ENCODE assay signal across 8 cellular contexts in genomic region chr16:30535106-30535776, GRCh38. TPM values are rescaled to one million over a fixed set of nuclear protein-coding genes. Genes with fewer than 3 reads are reported as not detected.
A peak's percentile ranks its signal among the peaks of the same experiment; 100 is the strongest.
DNase-seq lines count a peak whose midpoint lies in the region; ATAC-seq and TF ChIP-seq lines count a peak whose summit lies in the region.

No MANE protein-coding gene starts in this region.

- no peaks in the 10 kb centered on the region for H3K27me3 Mint-ChIP-seq in activated T-cell treated with anti-CD3 and anti-CD28 coated beads, Interleukin-2, amount 50 U/mL, for 72 hours (ENCODE audit: low read depth)

- H2AK5ac ChIP-seq in mesenchymal stem cell (ENCODE audit: low read length, severe bottlenecking) = peak overlapping the region; percentile 70

- ATAC-seq in activated T-cell treated with anti-CD3 and anti-CD28 coated beads, Interleukin-2, amount 50 U/mL, for 72 hours (replicated peaks in 1 of 2) = peak; percentile 16 to 21
- ATAC-seq in HG02938 (IDR thresholded peaks at IDR 0.05; ENCODE audit: unreplicated experiment) = no peak

- H4K91ac ChIP-seq in mesenchymal stem cell (ENCODE audit: low read length) = peak overlapping the region; percentile 56

- H3K4me2 ChIP-seq in mesenchymal stem cell (ENCODE audit: low read length, poor library complexity, severe bottlenecking) = peak overlapping the region; percentile 61

- peaks cover 6 to 19% of the 10 kb centered on the region in 2 donors for H3K36me3 Mint-ChIP-seq in activated T-cell treated with anti-CD3 and anti-CD28 coated beads, Interleukin-2, amount 50 U/mL, for 72 hours (ENCODE audit: insufficient read depth in 2 of 2)

- peaks cover 18% of the 10 kb centered on the region for H3K4me1 ChIP-seq in mesenchymal stem cell (ENCODE audit: control insufficient read depth, insufficient read depth, low read depth, low read length)
- no peaks in the 10 kb centered on the region for H3K4me1 ChIP-seq in uterus

- H2BK120ac ChIP-seq in mesenchymal stem cell (ENCODE audit: low read depth, low read length) = peak overlapping the region; percentile 87

- peak overlapping the region; percentile 75 to 86 for H3K18ac ChIP-seq in mesenchymal stem cell (ENCODE audit: low read depth in 1 of 2, low read length in 2 of 2)

- H3K36me3 ChIP-seq in mesenchymal stem cell (ENCODE audit: control insufficient read depth in 1 of 2, insufficient read depth in 2 of 2, low read depth in 1 of 2, low read length in 2 of 2) (peaks cover 12 to 24% of the 10 kb centered on the region in 2 experiments), uterus (no peaks in the 10 kb centered on the region)

- peak overlapping the region in 1 of 2 experiments; percentile 18 for H2BK12ac ChIP-seq in mesenchymal stem cell (ENCODE audit: low read length in 2 of 2)

- H3K4ac ChIP-seq in mesenchymal stem cell (ENCODE audit: low read depth in 1 of 2, low read length in 2 of 2) = peak overlapping the region; percentile 49 to 90

- H3K9me3 Mint-ChIP-seq in activated T-cell treated with anti-CD3 and anti-CD28 coated beads, Interleukin-2, amount 50 U/mL, for 72 hours = no peaks in the 10 kb centered on the region

- no peak overlapping the region for H3K14ac ChIP-seq in mesenchymal stem cell (ENCODE audit: low read length in 2 of 2)

- H3K27me3 ChIP-seq in mesenchymal stem cell (ENCODE audit: control insufficient read depth in 1 of 2, insufficient read depth in 1 of 2, low read length in 2 of 2) = no peaks in the 10 kb centered on the region
- no peaks in the 10 kb centered on the region for H3K27me3 ChIP-seq in uterus

- peak overlapping the region; percentile 36 for H2AFZ ChIP-seq in mesenchymal stem cell (ENCODE audit: low read depth, low read length)

- WGBS in mesenchymal stem cell = 21% methylated on average over 18 of the region's 18 CpGs

- H3K79me1 ChIP-seq in mesenchymal stem cell (replicated peaks; ENCODE audit: low read length, poor library complexity, severe bottlenecking) = peaks cover 18% of the 10 kb centered on the region

- H3K9me3 ChIP-seq in mesenchymal stem cell (ENCODE audit: control insufficient read depth, low read length) = no peaks in the 10 kb centered on the region
- no peaks in the 10 kb centered on the region for H3K9me3 ChIP-seq in uterus

- peak overlapping the region; percentile 95 to 99 for H3K4me3 Mint-ChIP-seq in activated T-cell treated with anti-CD3 and anti-CD28 coated beads, Interleukin-2, amount 50 U/mL, for 72 hours

- peak overlapping the region; percentile 66 for H2BK5ac ChIP-seq in mesenchymal stem cell (ENCODE audit: low read depth, low read length, poor library complexity, severe bottlenecking)

- peak overlapping the region; percentile 54 for H3K27ac ChIP-seq in mesenchymal stem cell (ENCODE audit: low read length, poor library complexity, severe bottlenecking)
- H3K27ac ChIP-seq in uterus = peak overlapping the region; percentile 91 to 96

- peak overlapping the region; percentile 100 for H4K8ac ChIP-seq in mesenchymal stem cell (ENCODE audit: low read length)

- intact Hi-C loops in uterus (cut with DNase I; ENCODE audit: low total_unique reads) = no loop called here

- no peak overlapping the region for H3K23ac ChIP-seq in mesenchymal stem cell (ENCODE audit: low read length in 2 of 2)

- H2BK15ac ChIP-seq in mesenchymal stem cell (ENCODE audit: low read depth, poor library complexity, severe bottlenecking) = no peak overlapping the region

- no peak for DNase-seq in activated T-cell treated with anti-CD3 and anti-CD28 coated beads, Interleukin-2, amount 50 U/mL, for 72 hours
- no peak for DNase-seq in activated T-cell treated with anti-CD3 and anti-CD28 coated beads, Interleukin-2, amount 50 U/mL, for 1 hour
- DNase-seq in LNCaP clone FGC (ENCODE audit: low read depth) (no peak), choroid plexus epithelial cell (ENCODE audit: low read depth) (peak; percentile 36), mesenchymal stem cell (no peak), uterus (no peak), DMS 273 treated with DMSO at 0.1 percent for 48 hours (lab: John Stamatoyannopoulos, UW) (no peak)

- H3K4me1 Mint-ChIP-seq in activated T-cell treated with anti-CD3 and anti-CD28 coated beads, Interleukin-2, amount 50 U/mL, for 72 hours (ENCODE audit: low read depth) = peaks cover 54% of the 10 kb centered on the region

- H3K4me3 ChIP-seq in LNCaP clone FGC (ENCODE audit: low read depth, low read length) (peak overlapping the region; percentile 72), choroid plexus epithelial cell (ENCODE audit: low read depth, low read length) (peak overlapping the region; percentile 77), mesenchymal stem cell (ENCODE audit: insufficient read depth in 1 of 2, low read depth in 1 of 2, low read length in 2 of 2) (peak overlapping the region; percentile 55 to 89), uterus (peak overlapping the region; percentile 51 to 81)

- no peak for TF ChIP-seq POLR2A in uterus (IDR thresholded peaks at IDR 0.05)

- peak overlapping the region; percentile 98 for H3K27ac Mint-ChIP-seq in activated T-cell treated with anti-CD3 and anti-CD28 coated beads, Interleukin-2, amount 50 U/mL, for 72 hours

- TF ChIP-seq CTCF in LNCaP clone FGC (IDR thresholded peaks at IDR 0.05; ENCODE audit: control insufficient read depth, extremely low read depth, insufficient read depth) (no peak), choroid plexus epithelial cell (conservative IDR thresholded peaks at IDR 0.05; ENCODE audit: low read depth, low read length) (no peak), uterus (IDR thresholded peaks at IDR 0.05) (no peak)

- H3K9ac ChIP-seq in mesenchymal stem cell (ENCODE audit: low read length) = peak overlapping the region; percentile 97

RNA-seq across cellular contexts. Expression of gene ZNF747, which starts 0.6 kb away (rescaled TPM):
- total RNA-seq in activated T-cell treated with anti-CD3 and anti-CD28 coated beads, Interleukin-2, amount 50 U/mL, for 72 hours = 1 to 10 TPM; 8.3 to 9.2 TPM
- 2.6 TPM for polyA plus RNA-seq in mesenchymal stem cell (2013, experiment 1 of 2)
- polyA plus RNA-seq in mesenchymal stem cell (2013, experiment 2 of 2) = 3.0 TPM
- total RNA-seq in uterus = 10 to 100 TPM in 2 of 4 donors, 1 to 10 TPM in 2; 3.8 to 16.1 (median 10.2) TPM

RNA-seq across cellular contexts. Expression of gene ZNF768, which starts 8.9 kb away (rescaled TPM):
- 10 to 100 TPM; 21.0 to 22.5 TPM for total RNA-seq in activated T-cell treated with anti-CD3 and anti-CD28 coated beads, Interleukin-2, amount 50 U/mL, for 72 hours
- polyA plus RNA-seq in mesenchymal stem cell (2013, experiment 1 of 2) = 21.3 TPM
- polyA plus RNA-seq in mesenchymal stem cell (2013, experiment 2 of 2) = 20.6 TPM
- total RNA-seq in uterus = 10 to 100 TPM in 3 of 4 donors, 1 to 10 TPM in 1; 8.8 to 41.3 (median 28.5) TPM

RNA-seq across cellular contexts. Expression of gene ZNF764, which starts 22.9 kb away (rescaled TPM):
- 10 to 100 TPM; 10.7 to 12.7 TPM for total RNA-seq in activated T-cell treated with anti-CD3 and anti-CD28 coated beads, Interleukin-2, amount 50 U/mL, for 72 hours
- 6.1 TPM for polyA plus RNA-seq in mesenchymal stem cell (2013, experiment 1 of 2)
- 5.7 TPM for polyA plus RNA-seq in mesenchymal stem cell (2013, experiment 2 of 2)
- total RNA-seq in uterus = 10 to 100 TPM in 2 of 4 donors, 1 to 10 TPM in 2; 1.5 to 11.3 (median 7.3) TPM

RNA-seq across cellular contexts. Expression of gene ZNF688, which starts 36.3 kb away (rescaled TPM):
- 10 to 100 TPM; 14.5 TPM for total RNA-seq in activated T-cell treated with anti-CD3 and anti-CD28 coated beads, Interleukin-2, amount 50 U/mL, for 72 hours
- polyA plus RNA-seq in mesenchymal stem cell (2013, experiment 1 of 2) = 6.7 TPM
- 7.8 TPM for polyA plus RNA-seq in mesenchymal stem cell (2013, experiment 2 of 2)
- 10 to 100 TPM in 3 of 4 donors, 1 to 10 TPM in 1; 9.6 to 27.1 (median 12.5) TPM for total RNA-seq in uterus

RNA-seq across cellular contexts. Expression of gene ZNF785, which starts 50.3 kb away (rescaled TPM):
- 10 to 100 TPM; 10.9 to 12.6 TPM for total RNA-seq in activated T-cell treated with anti-CD3 and anti-CD28 coated beads, Interleukin-2, amount 50 U/mL, for 72 hours
- polyA plus RNA-seq in mesenchymal stem cell (2013, experiment 1 of 2) = 3.1 TPM
- polyA plus RNA-seq in mesenchymal stem cell (2013, experiment 2 of 2) = 3.3 TPM
- total RNA-seq in uterus = 10 to 100 TPM in 2 of 4 donors, 1 to 10 TPM in 2; 6.8 to 37.4 (median 15.2) TPM
